In the genomic region with DNA sequence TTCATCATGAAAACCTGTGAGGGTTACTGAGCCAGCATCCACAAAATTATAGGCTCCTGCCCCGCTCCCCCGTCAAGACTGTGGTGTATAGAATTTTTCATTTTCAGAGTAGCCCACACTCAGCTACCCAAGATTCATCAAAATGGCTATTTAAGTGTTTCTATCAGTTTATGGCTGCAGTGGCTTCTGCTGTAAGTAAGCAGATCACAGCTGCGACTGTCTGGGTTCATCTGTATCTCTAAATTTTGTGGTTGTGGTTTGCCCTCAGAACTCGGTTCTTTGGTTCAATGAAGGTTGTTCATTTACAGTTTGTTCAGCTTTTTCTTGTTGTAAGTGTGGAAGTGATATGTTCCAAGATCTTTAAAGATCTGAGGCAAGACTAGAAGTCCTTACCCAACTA, we compare ENCODE assay signal across 11 cellular contexts.
"Had no signal": no experiment of that assay in that cellular context is flagged by ENCODE, and none has a peak within 500 bp of the region (broad histone marks: within the 10 kb centered on the region; RNA-seq: fewer than 3 reads in every experiment).

No MANE protein-coding gene starts in this region.

- ATAC-seq: GM23338, HCT116 had no signal

- H3K4me1 ChIP-seq: HAP-1 had no signal

- H3K9ac ChIP-seq: GM23248 had no signal

- H3K4me3 ChIP-seq: GM23248, GM23338, HAP-1 had no signal

- H3K4me2 ChIP-seq: GM23338 had no signal

- DNase-seq: GM23248, GOT3, H7, H9, HCEC 1CT, HFFc6 had no signal

- H3K9me3 ChIP-seq: HAP-1 had no signal

- FAIRE-seq: H1, H54 had no signal

- H3K36me3 ChIP-seq: HAP-1 had no signal

- H2AFZ ChIP-seq: GM23248, GM23338 had no signal

- H3K27ac ChIP-seq: GM23248 had no signal
